In the genomic region with DNA sequence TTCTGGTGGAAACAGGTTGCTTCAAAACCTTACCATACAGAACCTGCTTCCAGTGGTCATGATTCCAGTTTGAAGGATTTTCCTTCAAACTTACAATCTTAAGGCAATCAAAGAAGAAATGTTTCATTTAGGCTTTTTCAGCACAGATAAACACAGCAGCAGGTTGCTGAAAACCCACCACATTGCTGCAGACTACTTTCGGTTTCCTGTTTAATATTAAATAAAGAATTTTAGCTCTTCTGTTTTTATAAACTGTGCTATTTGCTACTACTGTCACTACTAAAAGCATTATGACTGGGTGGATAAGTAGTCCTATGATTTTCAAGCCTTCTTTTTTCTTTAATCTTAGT, we compare ENCODE assay signal across 8 cellular contexts. TPM values are rescaled to one million over a fixed set of nuclear protein-coding genes. Genes with fewer than 3 reads are reported as not detected.
A peak's percentile ranks its signal among the peaks of the same experiment; 100 is the strongest.
DNase-seq lines count a peak whose midpoint lies in the region; ATAC-seq and TF ChIP-seq lines count a peak whose summit lies in the region.

No MANE protein-coding gene starts in this region.

- H3K27me3 ChIP-seq in GM06990 (replicated peaks; ENCODE audit: control insufficient read depth, insufficient read depth, low read length) (no peaks in the 10 kb centered on the region), BE2C (no peaks in the 10 kb centered on the region)

- H3K36me3 ChIP-seq in GM06990 (ENCODE audit: control insufficient read depth, insufficient read depth, low read length) (no peaks in the 10 kb centered on the region), BE2C (no peaks in the 10 kb centered on the region)

- H3K4me3 ChIP-seq in GM06990 (replicated peaks; ENCODE audit: low read depth, low read length) (peak overlapping the region; percentile 59), BE2C (ENCODE audit: low read depth, low read length) (no peak overlapping the region)

- H3K27me3 Mint-ChIP-seq in naive B cell = no peaks in the 10 kb centered on the region

- TF ChIP-seq CTCF in GM06990 (IDR thresholded peaks at IDR 0.05; ENCODE audit: insufficient read depth, low read length, poor library complexity, severe bottlenecking) = no peak
- TF ChIP-seq CTCF in BE2C (IDR thresholded peaks at IDR 0.05; ENCODE audit: low read depth, low read length) = no peak

- H3K27ac Mint-ChIP-seq in activated naive CD4-positive, alpha-beta T cell treated with anti-CD3 and anti-CD28 coated beads, Interleukin-2, amount 50 U/mL, for 72 hours = peak overlapping the region; percentile 91 to 99
- peak overlapping the region; percentile 53 to 98 (median 96) for H3K27ac Mint-ChIP-seq in naive B cell

- peak; percentile 1 for ATAC-seq in HG02763 (IDR thresholded peaks at IDR 0.05; ENCODE audit: unreplicated experiment)
- ATAC-seq in activated naive CD4-positive, alpha-beta T cell treated with anti-CD3 and anti-CD28 coated beads, Interleukin-2, amount 50 U/mL, for 72 hours = peak in 1 of 2 donors; percentile 19
- ATAC-seq in naive B cell (ENCODE audit: low read depth in 2 of 2) = peak; percentile 11

- peaks cover 4 to 6% of the 10 kb centered on the region in 2 donors for H3K36me3 Mint-ChIP-seq in activated naive CD4-positive, alpha-beta T cell treated with anti-CD3 and anti-CD28 coated beads, Interleukin-2, amount 50 U/mL, for 72 hours
- H3K36me3 Mint-ChIP-seq in naive B cell = no peaks in the 10 kb centered on the region

- no peaks in the 10 kb centered on the region for H3K9me3 ChIP-seq in BE2C

- H3K4me1 Mint-ChIP-seq in naive B cell = peaks cover 34 to 98% (median 60%) of the 10 kb centered on the region in 3 donors

- H3K4me3 Mint-ChIP-seq in naive B cell = peak overlapping the region; percentile 79 to 92 (median 84)

- H3K4me1 ChIP-seq in BE2C = peaks cover 7% of the 10 kb centered on the region; the same call in 1 of the 2 replicates

- H3K9me3 Mint-ChIP-seq in activated naive CD4-positive, alpha-beta T cell treated with anti-CD3 and anti-CD28 coated beads, Interleukin-2, amount 50 U/mL, for 72 hours = no peaks in the 10 kb centered on the region
- no peaks in the 10 kb centered on the region for H3K9me3 Mint-ChIP-seq in naive B cell

- no peak overlapping the region for H3K27ac ChIP-seq in substantia nigra (ENCODE audit: low read depth, low read length, poor library complexity, severe bottlenecking)

- DNase-seq in GM06990 (ENCODE audit: extremely low read depth, insufficient read length) = no peak
- no peak for DNase-seq in activated naive CD4-positive, alpha-beta T cell treated with anti-CD3 and anti-CD28 coated beads, Interleukin-2, amount 50 U/mL, for 72 hours (ENCODE audit: low spot score in 2 of 2)
- no peak for DNase-seq in naive B cell
- no peak for DNase-seq in NK-92 (lab: John Stamatoyannopoulos, UW; ENCODE audit: unreplicated experiment)
- DNase-seq in DMS79 (lab: John Stamatoyannopoulos, UW) = no peak
- DNase-seq in substantia nigra (lab: John Stamatoyannopoulos, UW) = no peak
- DNase-seq in BE2C = no peak

RNA-seq across cellular contexts. Expression of a gene that starts 13.2 kb away (rescaled TPM):
- 100 to 1,000 TPM in 1 of 2 donors, 10 to 100 TPM in 1; 75.3 to 104 TPM for total RNA-seq in activated naive CD4-positive, alpha-beta T cell treated with anti-CD3 and anti-CD28 coated beads, Interleukin-2, amount 50 U/mL, for 72 hours
- polyA plus RNA-seq in naive B cell (ENCODE audit: low read depth in 6 of 6) = 10 to 100 TPM; 47.8 to 77.5 (median 58.7) TPM
- polyA plus RNA-seq in BE2C (2012; ENCODE audit: insufficient read depth, insufficient read length, low read depth) = 21.9 TPM
